Comparison of ENCODE assay signal across 27 cellular contexts in the genomic region with DNA sequence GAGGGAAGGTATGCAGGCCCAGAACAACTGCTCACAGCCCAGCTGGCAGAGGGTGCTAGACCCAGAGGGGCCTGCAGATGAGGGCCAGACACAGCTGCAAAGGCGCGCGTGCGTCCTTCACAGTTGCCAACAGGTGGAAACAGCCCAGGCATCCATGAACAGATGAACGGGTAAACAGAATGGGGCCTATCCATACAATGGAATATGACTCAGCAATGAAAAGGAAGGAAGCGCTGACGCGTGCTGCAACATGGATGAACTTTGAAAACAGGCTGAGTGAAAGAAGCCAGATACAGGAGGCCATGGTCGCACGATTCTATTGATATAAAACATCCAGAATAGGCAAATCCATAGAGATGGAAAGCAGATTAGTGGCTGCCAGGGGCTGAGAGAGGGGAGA.
"Had no signal": no experiment of that assay in that cellular context is flagged by ENCODE, and none has a peak within 500 bp of the region (broad histone marks: within the 10 kb centered on the region; RNA-seq: fewer than 3 reads in every experiment).

No MANE protein-coding gene starts in this region.

- ATAC-seq: left colon; left lung; lower lobe of right lung; mucosa of descending colon; naive thymus-derived CD4-positive, alpha-beta T cell; natural killer cell treated with Interleukin-12 subunit alpha and Interleukin-12 subunit beta and Interleukin-15 and Interleukin-18, amount 100 ng/mL, for 72 hours; right cardiac atrium; stimulated activated memory B cell treated with anti-CD40 and anti-IgM and Interleukin-4, amounts not matched to agents 10 μg/mL and 1 μg/mL and 100 μg/mL, for 72 hours; stimulated activated naive CD8-positive, alpha-beta T cell treated with anti-CD3 and anti-CD28 coated beads, Interleukin-15, amount 100 ng/mL, for 72 hours had no signal

- H3K9me3 ChIP-seq: left lung, lower lobe of right lung, mucosa of descending colon, ovary, sigmoid colon, spleen, tibial nerve, upper lobe of left lung, vagina had no signal

- H3K36me3 ChIP-seq: left lung, lower lobe of right lung, ovary, sigmoid colon, spleen, tibial nerve, upper lobe of left lung, vagina had no signal

- H3K27ac ChIP-seq: left lung, lower lobe of right lung, ovary, sigmoid colon, spleen, tibial nerve, upper lobe of left lung, vagina had no signal

- H3K4me1 ChIP-seq: lower lobe of right lung, tibial nerve had no signal

- DNase-seq: hypothalamus; immature natural killer cell; kidney; left colon; left lung; lower lobe of right lung; mesendoderm; midbrain; mucosa of descending colon; naive thymus-derived CD4-positive, alpha-beta T cell; retina; right cardiac atrium; sigmoid colon; small intestine; spleen; stimulated activated CD4-positive, alpha-beta T cell treated with anti-CD3 and anti-CD28 coated beads, Interleukin-2, amount 100 ng/mL, for 48 hours; stimulated activated CD4-positive, alpha-beta T cell treated with anti-CD3 and anti-CD28 coated beads, Interleukin-4, amount 100 ng/mL, for 4 hours; stimulated activated CD8-positive, alpha-beta memory T cell treated with anti-CD3 and anti-CD28 coated beads, Interleukin-4, amount 100 ng/mL, for 48 hours; stimulated activated naive CD4-positive, alpha-beta T cell treated with Interleukin-2 at 50 U/mL for 16 hours; stimulated activated naive CD8-positive, alpha-beta T cell treated with anti-CD3 and anti-CD28 coated beads, Interleukin-15, amount 100 ng/mL, for 72 hours; substantia nigra; upper lobe of left lung had no signal

- H3K4me3 ChIP-seq: left lung, lower lobe of right lung, mucosa of descending colon, ovary, sigmoid colon, spleen, tibial nerve, upper lobe of left lung, vagina had no signal
